ENCODE assay signal across 8 cellular contexts in genomic region chr9:137200311-137201204, GRCh38. TPM values are rescaled to one million over a fixed set of nuclear protein-coding genes. Genes with fewer than 3 reads are reported as not detected.
A peak's percentile ranks its signal among the peaks of the same experiment; 100 is the strongest.
DNase-seq lines count a peak whose midpoint lies in the region; ATAC-seq and TF ChIP-seq lines count a peak whose summit lies in the region.

A gene with protein sequence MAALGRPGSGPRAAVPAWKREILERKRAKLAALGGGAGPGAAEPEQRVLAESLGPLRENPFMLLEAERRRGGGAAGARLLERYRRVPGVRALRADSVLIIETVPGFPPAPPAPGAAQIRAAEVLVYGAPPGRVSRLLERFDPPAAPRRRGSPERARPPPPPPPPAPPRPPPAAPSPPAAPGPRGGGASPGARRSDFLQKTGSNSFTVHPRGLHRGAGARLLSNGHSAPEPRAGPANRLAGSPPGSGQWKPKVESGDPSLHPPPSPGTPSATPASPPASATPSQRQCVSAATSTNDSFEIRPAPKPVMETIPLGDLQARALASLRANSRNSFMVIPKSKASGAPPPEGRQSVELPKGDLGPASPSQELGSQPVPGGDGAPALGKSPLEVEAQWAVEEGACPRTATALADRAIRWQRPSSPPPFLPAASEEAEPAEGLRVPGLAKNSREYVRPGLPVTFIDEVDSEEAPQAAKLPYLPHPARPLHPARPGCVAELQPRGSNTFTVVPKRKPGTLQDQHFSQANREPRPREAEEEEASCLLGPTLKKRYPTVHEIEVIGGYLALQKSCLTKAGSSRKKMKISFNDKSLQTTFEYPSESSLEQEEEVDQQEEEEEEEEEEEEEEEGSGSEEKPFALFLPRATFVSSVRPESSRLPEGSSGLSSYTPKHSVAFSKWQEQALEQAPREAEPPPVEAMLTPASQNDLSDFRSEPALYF (minus strand): TSS chr9:137200741. CDS start chr9:137200711, 30 bp downstream.

- no peaks in the 10 kb centered on the region for H3K27me3 Mint-ChIP-seq in CD8-positive, alpha-beta T cell (ENCODE audit: low read depth)

- POLR2A ChIA-PET in CD8-positive, alpha-beta T cell (lab: Charles Lee), result interaction anchor here (0.8 to 2.9 kb wide), 6 partner anchors 12 to 208 kb away, joined by 3 to 33 read pairs (median 8); partner anchors contain the start of genes ANAPC2, MAN1B1, PAXX and RNF208

- CTCF ChIA-PET in CD8-positive, alpha-beta T cell (lab: Charles Lee), result interaction anchor here (0.9 to 2.3 kb wide), 2 partner anchors 22 to 85 kb away, joined by 3 to 6 read pairs; no protein-coding TSS in a partner anchor

- peak within 1 kb of the TSS; percentile 88 for H3K4me3 ChIP-seq in CD8-positive, alpha-beta T cell (ENCODE audit: low read depth, low read length)

- no peak for TF ChIP-seq CTCF in CD8-positive, alpha-beta T cell (IDR thresholded peaks at IDR 0.05)

- peaks cover 27% of the 10 kb centered on the region for H3K4me1 Mint-ChIP-seq in CD8-positive, alpha-beta T cell (ENCODE audit: low read depth)

- H3K9me3 ChIP-seq in CD8-positive, alpha-beta T cell (ENCODE audit: low read length), result no peaks in the 10 kb centered on the region

- DNase-seq in CD8-positive, alpha-beta T cell, result peak; percentile 96 to 99 (median 98)
- peak; percentile 82 for DNase-seq in HS-27A (ENCODE audit: low read depth)
- DNase-seq in NK-92 (lab: John Stamatoyannopoulos, UW; ENCODE audit: unreplicated experiment), result peak; percentile 95
- peak; percentile 98 for DNase-seq in activated CD8-positive, alpha-beta memory T cell treated with anti-CD3 and anti-CD28 coated beads for 24 hours
- peak; percentile 98 for DNase-seq in effector CD8-positive, alpha-beta T cell (lab: John Stamatoyannopoulos, UW)
- peak; percentile 99 for DNase-seq in lung microvascular endothelial cell (ENCODE audit: low read depth in 2 of 2)
- DNase-seq in stimulated activated CD4-positive, alpha-beta T cell treated with anti-CD3 and anti-CD28 coated beads, TNF-alpha, amount 100 ng/mL, for 48 hours (ENCODE audit: low read depth in 3 of 3), result peak; percentile 96 to 99 (median 97)

- H3K27me3 ChIP-seq in CD8-positive, alpha-beta T cell (ENCODE audit: insufficient read depth, low read length), result no peaks in the 10 kb centered on the region

- no peaks in the 10 kb centered on the region for H3K36me3 Mint-ChIP-seq in CD8-positive, alpha-beta T cell

- ATAC-seq in CD8-positive, alpha-beta T cell, result peak; percentile 96
- ATAC-seq in GM19467 (IDR thresholded peaks at IDR 0.05; ENCODE audit: unreplicated experiment), result peak; percentile 82

- peak within 1 kb of the TSS; percentile 83 for H3K4me3 Mint-ChIP-seq in CD8-positive, alpha-beta T cell

- intact Hi-C loops in CD8-positive, alpha-beta T cell (cut with DNase I, micrococcal nuclease), result loop anchor here (1.0 to 2.0 kb wide), 7 partner anchors 12 to 409 kb away; partner anchors contain the start of genes ANAPC2 (in 2 of the 2), SSNA1 (in 2 of the 2), TUBB4B (in 2 of the 2) and NELFB (in 1 of the 2)

- H3K27ac Mint-ChIP-seq in CD8-positive, alpha-beta T cell, result peak within 1 kb of the TSS; percentile 57

- no peaks in the 10 kb centered on the region for H3K9me3 Mint-ChIP-seq in CD8-positive, alpha-beta T cell

- H3K36me3 ChIP-seq in CD8-positive, alpha-beta T cell (ENCODE audit: insufficient read depth, low read length), result no peaks in the 10 kb centered on the region

- peaks cover 22% of the 10 kb centered on the region for H3K4me1 ChIP-seq in CD8-positive, alpha-beta T cell (ENCODE audit: insufficient read depth, low read length)

- H3K27ac ChIP-seq in CD8-positive, alpha-beta T cell (ENCODE audit: low read depth, low read length), result peak within 1 kb of the TSS; percentile 65

RNA-seq across cellular contexts. Expression of the gene that starts here (rescaled TPM):
- 1 to 10 TPM; 4.1 to 4.4 TPM for total RNA-seq in CD8-positive, alpha-beta T cell
- total RNA-seq in lung microvascular endothelial cell, result 2.6 TPM in 2 replicates

Comparison
In these comparisons a context has a peak if more than half of its experiments do, and no peak if none do; other contexts are left out.
1. Peak in every context shown above with its lines: DNase-seq, ATAC-seq, H3K4me3 ChIP-seq and H3K27ac ChIP-seq.